ENCODE assay signal across 14 cellular contexts in the genomic region with DNA sequence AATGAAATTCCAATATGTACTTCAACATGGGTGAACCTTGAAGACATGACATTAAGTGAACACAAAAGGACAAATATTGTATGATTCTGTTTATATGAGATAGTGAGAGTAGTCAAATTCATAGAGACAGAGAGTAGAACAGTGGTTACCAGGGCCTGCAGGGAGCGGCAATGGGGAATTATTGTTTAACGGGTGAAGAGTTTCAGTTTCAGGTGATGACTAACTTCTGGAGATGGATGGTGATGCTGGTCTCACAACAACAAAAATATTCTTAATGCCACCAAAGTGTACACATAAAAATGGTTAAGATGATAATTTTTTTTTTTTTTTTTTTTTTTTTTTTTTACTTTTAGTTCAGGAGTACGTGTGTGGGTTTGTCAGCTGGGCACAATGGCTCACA.
DNase-seq lines count a peak whose midpoint lies in the region; ATAC-seq, FAIRE-seq and TF ChIP-seq lines count a peak whose summit lies in the region.
"Had no signal": no experiment of that assay in that cellular context is flagged by ENCODE, and none has a peak within 500 bp of the region (broad histone marks: within the 10 kb centered on the region; RNA-seq: fewer than 3 reads in every experiment).

No MANE protein-coding gene starts in this region.

- H3K27ac ChIP-seq in right lobe of liver: no peak overlapping the region
- H3K27ac ChIP-seq: coronary artery, SJCRH30, thyroid gland had no signal

- no peak overlapping the region for H3K4me3 ChIP-seq in right lobe of liver
- H3K4me3 ChIP-seq: coronary artery, SJCRH30, thyroid gland had no signal

- FAIRE-seq in GM12891 (lab: Jason Lieb, UNC) (peak; percentile 78), GM19239 (lab: Jason Lieb, UNC) (peak; percentile 95)

- TF ChIP-seq POLR2A in GM12891 (IDR thresholded peaks at IDR 0.05; ENCODE audit: low read depth, low read length): no peak
- no peak for TF ChIP-seq POLR2A in right lobe of liver (IDR thresholded peaks at IDR 0.05)

- H3K27me3 ChIP-seq in right lobe of liver: no peaks in the 10 kb centered on the region
- H3K27me3 ChIP-seq: SJCRH30, thyroid gland had no signal

- intact Hi-C loops in right lobe of liver (cut with DNase I): no loop called here

- H3K9me3 ChIP-seq in right lobe of liver: no peaks in the 10 kb centered on the region
- H3K9me3 ChIP-seq: SJCRH30, thyroid gland had no signal

- WGBS in right lobe of liver (ENCODE audit: insufficient coverage, low coverage, low lambda C conversion rate, missing lambda C conversion rate): 90% methylated on average over 3 of the region's 3 CpGs

- H3K4me1 ChIP-seq in right lobe of liver: no peaks in the 10 kb centered on the region
- H3K4me1 ChIP-seq: SJCRH30, thyroid gland had no signal

- TF ChIP-seq CTCF in right lobe of liver (IDR thresholded peaks at IDR 0.05): no peak

- no peaks in the 10 kb centered on the region for H3K36me3 ChIP-seq in right lobe of liver
- H3K36me3 ChIP-seq: SJCRH30, thyroid gland had no signal

- DNase-seq in GM12891 (ENCODE audit: insufficient read length, low spot score): no peak
- DNase-seq in GM19239 (ENCODE audit: insufficient read length, low spot score): no peak
- no peak for DNase-seq in NCI-H2029 (lab: John Stamatoyannopoulos, UW)
- DNase-seq in right lobe of liver: no peak
- DNase-seq in anterior cingulate cortex (lab: John Stamatoyannopoulos, UW): no peak
- no peak for DNase-seq in activated CD8-positive, alpha-beta memory T cell treated with anti-CD3 and anti-CD28 coated beads, Interleukin-2, amount 50 U/mL, for 4 hours
- DNase-seq: COR-L47, GOT3, NCI-H1092 treated with DMSO at 0.1 percent for 48 hours, SJCRH30, thyroid gland had no signal

- ATAC-seq in HG02840 (IDR thresholded peaks at IDR 0.05; ENCODE audit: low FRiP score, unreplicated experiment): peak; percentile 96
- ATAC-seq in HG03575 (IDR thresholded peaks at IDR 0.05; ENCODE audit: extremely low read depth, insufficient number of reproducible peaks, low FRiP score, unreplicated experiment): peak; percentile 85
- no peak for ATAC-seq in right lobe of liver

TF ChIP-seq in GM12891, 5 proteins besides CTCF, POLR2A, EP300 and RAD21:
- TF ChIP-seq TAF1 (IDR thresholded peaks at IDR 0.05; ENCODE audit: low read depth, low read length) (no peak), SPI1 (IDR thresholded peaks at IDR 0.05; ENCODE audit: low read depth, low read length) (no peak), PAX5 (IDR thresholded peaks at IDR 0.05; ENCODE audit: insufficient read depth, low read length, severe bottlenecking) (no peak), POLR2AphosphoS5 (IDR thresholded peaks at IDR 0.05; ENCODE audit: low read depth, low read length) (no peak), POU2F2 (IDR thresholded peaks at IDR 0.05; ENCODE audit: low read depth, low read length) (no peak)

Comparison
In these comparisons a context has a peak if more than half of its experiments do, and no peak if none do; other contexts are left out.
1. ATAC-seq: peak in HG02840 (single experiment) and HG03575 (single experiment); none in right lobe of liver (0 of 4).